1 cellular context compared by ENCODE assay signal in the genomic region with DNA sequence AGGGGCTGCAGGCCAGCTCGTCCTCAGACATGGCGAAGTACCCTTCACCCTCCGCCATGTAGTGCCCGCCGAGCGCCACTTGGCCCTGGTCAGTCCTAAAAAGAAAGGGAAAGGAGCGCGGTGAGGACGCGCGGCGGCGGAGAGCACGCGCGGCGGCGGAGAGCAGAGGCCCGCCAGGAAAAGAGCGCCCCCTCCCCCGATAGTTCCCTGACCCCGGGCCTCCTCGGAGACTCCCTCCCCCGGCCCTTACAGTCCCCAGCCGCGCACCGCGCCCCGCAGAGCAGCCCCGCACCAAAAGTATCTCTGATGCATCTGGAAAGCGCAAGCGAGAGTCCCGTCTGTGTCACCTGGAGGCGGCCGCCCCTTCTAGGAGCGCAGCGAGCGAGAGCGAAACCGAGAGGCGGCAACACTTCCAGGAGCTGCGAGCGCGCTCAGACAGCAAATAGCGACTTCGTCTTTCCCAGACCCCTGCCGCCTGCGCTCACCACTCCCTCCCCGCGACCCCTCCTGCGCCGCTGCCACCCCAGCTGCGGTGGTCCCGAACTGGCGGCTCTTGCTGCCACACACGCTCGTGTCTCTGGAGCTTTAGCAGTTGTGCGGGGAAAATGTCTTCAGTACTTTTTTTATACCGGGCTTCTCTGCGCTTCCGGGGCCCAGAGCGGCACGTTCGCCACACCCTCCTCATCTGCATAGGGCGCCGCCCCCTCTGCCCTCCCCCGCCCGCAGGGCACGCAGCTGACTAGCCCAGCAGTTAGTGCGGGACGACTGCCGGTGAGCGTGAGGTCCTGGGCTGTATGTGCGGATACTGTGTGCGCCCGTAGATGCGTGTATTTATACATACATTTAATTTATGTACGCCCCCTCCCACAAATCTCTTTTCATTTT.
TF ChIP-seq lines count a peak whose summit lies in the region.

TSS of gene TENT5A (minus strand) at position 598 of the 885 bp plus-strand sequence. CDS start at position 58, 540 bp downstream.

TF ChIP-seq in HepG2, 621 proteins besides CTCF, POLR2A, EP300 and RAD21 (continued from another document and continues in another):
- TF ChIP-seq, protein P1, sequence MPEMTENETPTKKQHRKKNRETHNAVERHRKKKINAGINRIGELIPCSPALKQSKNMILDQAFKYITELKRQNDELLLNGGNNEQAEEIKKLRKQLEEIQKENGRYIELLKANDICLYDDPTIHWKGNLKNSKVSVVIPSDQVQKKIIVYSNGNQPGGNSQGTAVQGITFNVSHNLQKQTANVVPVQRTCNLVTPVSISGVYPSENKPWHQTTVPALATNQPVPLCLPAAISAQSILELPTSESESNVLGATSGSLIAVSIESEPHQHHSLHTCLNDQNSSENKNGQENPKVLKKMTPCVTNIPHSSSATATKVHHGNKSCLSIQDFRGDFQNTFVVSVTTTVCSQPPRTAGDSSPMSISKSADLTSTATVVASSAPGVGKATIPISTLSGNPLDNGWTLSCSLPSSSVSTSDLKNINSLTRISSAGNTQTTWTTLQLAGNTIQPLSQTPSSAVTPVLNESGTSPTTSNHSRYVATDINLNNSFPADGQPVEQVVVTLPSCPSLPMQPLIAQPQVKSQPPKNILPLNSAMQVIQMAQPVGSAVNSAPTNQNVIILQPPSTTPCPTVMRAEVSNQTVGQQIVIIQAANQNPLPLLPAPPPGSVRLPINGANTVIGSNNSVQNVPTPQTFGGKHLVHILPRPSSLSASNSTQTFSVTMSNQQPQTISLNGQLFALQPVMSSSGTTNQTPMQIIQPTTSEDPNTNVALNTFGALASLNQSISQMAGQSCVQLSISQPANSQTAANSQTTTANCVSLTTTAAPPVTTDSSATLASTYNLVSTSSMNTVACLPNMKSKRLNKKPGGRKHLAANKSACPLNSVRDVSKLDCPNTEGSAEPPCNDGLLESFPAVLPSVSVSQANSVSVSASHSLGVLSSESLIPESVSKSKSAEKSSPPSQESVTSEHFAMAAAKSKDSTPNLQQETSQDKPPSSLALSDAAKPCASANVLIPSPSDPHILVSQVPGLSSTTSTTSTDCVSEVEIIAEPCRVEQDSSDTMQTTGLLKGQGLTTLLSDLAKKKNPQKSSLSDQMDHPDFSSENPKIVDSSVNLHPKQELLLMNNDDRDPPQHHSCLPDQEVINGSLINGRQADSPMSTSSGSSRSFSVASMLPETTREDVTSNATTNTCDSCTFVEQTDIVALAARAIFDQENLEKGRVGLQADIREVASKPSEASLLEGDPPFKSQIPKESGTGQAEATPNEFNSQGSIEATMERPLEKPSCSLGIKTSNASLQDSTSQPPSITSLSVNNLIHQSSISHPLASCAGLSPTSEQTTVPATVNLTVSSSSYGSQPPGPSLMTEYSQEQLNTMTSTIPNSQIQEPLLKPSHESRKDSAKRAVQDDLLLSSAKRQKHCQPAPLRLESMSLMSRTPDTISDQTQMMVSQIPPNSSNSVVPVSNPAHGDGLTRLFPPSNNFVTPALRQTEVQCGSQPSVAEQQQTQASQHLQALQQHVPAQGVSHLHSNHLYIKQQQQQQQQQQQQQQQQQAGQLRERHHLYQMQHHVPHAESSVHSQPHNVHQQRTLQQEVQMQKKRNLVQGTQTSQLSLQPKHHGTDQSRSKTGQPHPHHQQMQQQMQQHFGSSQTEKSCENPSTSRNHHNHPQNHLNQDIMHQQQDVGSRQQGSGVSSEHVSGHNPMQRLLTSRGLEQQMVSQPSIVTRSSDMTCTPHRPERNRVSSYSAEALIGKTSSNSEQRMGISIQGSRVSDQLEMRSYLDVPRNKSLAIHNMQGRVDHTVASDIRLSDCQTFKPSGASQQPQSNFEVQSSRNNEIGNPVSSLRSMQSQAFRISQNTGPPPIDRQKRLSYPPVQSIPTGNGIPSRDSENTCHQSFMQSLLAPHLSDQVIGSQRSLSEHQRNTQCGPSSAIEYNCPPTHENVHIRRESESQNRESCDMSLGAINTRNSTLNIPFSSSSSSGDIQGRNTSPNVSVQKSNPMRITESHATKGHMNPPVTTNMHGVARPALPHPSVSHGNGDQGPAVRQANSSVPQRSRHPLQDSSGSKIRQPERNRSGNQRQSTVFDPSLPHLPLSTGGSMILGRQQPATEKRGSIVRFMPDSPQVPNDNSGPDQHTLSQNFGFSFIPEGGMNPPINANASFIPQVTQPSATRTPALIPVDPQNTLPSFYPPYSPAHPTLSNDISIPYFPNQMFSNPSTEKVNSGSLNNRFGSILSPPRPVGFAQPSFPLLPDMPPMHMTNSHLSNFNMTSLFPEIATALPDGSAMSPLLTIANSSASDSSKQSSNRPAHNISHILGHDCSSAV (CRISPR knock-in tag; IDR thresholded peaks at IDR 0.05; ENCODE audit: borderline replicate concordance): no peak
- TF ChIP-seq HCFC1 (IDR thresholded peaks at IDR 0.05; ENCODE audit: low read depth, low read length) (no peak), MTA1 (CRISPR knock-in tag; IDR thresholded peaks at IDR 0.05; ENCODE audit: borderline replicate concordance) (no peak), ZNF687 (CRISPR knock-in tag; IDR thresholded peaks at IDR 0.05) (peak; percentile 85), ZSCAN30 (CRISPR knock-in tag; IDR thresholded peaks at IDR 0.05) (no peak), ZHX2 (IDR thresholded peaks at IDR 0.05; ENCODE audit: low read depth) (no peak), ZHX2 (CRISPR knock-in tag; IDR thresholded peaks at IDR 0.05; ENCODE audit: borderline replicate concordance) (no peak), SOX5 (CRISPR knock-in tag; IDR thresholded peaks at IDR 0.05; ENCODE audit: borderline replicate concordance) (no peak), TAF15 (IDR thresholded peaks at IDR 0.05; ENCODE audit: low read depth, low read length, poor library complexity, severe bottlenecking) (no peak), ZNF788 (CRISPR knock-in tag; IDR thresholded peaks at IDR 0.05; ENCODE audit: borderline replicate concordance) (no peak), POLR2G (IDR thresholded peaks at IDR 0.05; ENCODE audit: low read depth, low read length) (peak; percentile 78), NCOA2 (CRISPR knock-in tag; IDR thresholded peaks at IDR 0.05) (no peak), NFE2L2 (IDR thresholded peaks at IDR 0.05; ENCODE audit: low read length) (no peak), ZNF44 (CRISPR knock-in tag; IDR thresholded peaks at IDR 0.05) (0 out of 2 replicates have a peak, but pooled peaks have one; percentile 51), ARNTL (CRISPR knock-in tag; IDR thresholded peaks at IDR 0.05) (no peak), ZNF256 (CRISPR knock-in tag; conservative IDR thresholded peaks at IDR 0.05) (no peak), ZNF737 (CRISPR knock-in tag; IDR thresholded peaks at IDR 0.05; ENCODE audit: borderline replicate concordance) (no peak)
- TF ChIP-seq, protein P2, sequence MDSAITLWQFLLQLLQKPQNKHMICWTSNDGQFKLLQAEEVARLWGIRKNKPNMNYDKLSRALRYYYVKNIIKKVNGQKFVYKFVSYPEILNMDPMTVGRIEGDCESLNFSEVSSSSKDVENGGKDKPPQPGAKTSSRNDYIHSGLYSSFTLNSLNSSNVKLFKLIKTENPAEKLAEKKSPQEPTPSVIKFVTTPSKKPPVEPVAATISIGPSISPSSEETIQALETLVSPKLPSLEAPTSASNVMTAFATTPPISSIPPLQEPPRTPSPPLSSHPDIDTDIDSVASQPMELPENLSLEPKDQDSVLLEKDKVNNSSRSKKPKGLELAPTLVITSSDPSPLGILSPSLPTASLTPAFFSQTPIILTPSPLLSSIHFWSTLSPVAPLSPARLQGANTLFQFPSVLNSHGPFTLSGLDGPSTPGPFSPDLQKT (CRISPR knock-in tag; IDR thresholded peaks at IDR 0.05; ENCODE audit: borderline replicate concordance): no peak
- TF ChIP-seq, protein P3, sequence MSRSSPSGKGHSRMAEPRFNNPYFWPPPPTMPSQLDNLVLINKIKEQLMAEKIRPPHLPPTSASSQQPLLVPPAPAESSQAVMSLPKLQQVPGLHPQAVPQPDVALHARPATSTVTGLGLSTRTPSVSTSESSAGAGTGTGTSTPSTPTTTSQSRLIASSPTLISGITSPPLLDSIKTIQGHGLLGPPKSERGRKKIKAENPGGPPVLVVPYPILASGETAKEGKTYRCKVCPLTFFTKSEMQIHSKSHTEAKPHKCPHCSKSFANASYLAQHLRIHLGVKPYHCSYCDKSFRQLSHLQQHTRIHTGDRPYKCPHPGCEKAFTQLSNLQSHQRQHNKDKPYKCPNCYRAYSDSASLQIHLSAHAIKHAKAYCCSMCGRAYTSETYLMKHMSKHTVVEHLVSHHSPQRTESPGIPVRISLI (CRISPR knock-in tag; IDR thresholded peaks at IDR 0.05; ENCODE audit: borderline replicate concordance): peak; percentile 78; the same call in 1 of the 2 replicates
- TF ChIP-seq, protein P4, sequence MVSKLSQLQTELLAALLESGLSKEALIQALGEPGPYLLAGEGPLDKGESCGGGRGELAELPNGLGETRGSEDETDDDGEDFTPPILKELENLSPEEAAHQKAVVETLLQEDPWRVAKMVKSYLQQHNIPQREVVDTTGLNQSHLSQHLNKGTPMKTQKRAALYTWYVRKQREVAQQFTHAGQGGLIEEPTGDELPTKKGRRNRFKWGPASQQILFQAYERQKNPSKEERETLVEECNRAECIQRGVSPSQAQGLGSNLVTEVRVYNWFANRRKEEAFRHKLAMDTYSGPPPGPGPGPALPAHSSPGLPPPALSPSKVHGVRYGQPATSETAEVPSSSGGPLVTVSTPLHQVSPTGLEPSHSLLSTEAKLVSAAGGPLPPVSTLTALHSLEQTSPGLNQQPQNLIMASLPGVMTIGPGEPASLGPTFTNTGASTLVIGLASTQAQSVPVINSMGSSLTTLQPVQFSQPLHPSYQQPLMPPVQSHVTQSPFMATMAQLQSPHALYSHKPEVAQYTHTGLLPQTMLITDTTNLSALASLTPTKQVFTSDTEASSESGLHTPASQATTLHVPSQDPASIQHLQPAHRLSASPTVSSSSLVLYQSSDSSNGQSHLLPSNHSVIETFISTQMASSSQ (IDR thresholded peaks at IDR 0.05; ENCODE audit: low read depth): no peak
- TF ChIP-seq, protein P4 (CRISPR knock-in tag; IDR thresholded peaks at IDR 0.05; ENCODE audit: borderline replicate concordance): peak; percentile 14; the same call in 1 of the 2 replicates
